Comparison of ENCODE assay signal across 1 cellular context in the genomic region with DNA sequence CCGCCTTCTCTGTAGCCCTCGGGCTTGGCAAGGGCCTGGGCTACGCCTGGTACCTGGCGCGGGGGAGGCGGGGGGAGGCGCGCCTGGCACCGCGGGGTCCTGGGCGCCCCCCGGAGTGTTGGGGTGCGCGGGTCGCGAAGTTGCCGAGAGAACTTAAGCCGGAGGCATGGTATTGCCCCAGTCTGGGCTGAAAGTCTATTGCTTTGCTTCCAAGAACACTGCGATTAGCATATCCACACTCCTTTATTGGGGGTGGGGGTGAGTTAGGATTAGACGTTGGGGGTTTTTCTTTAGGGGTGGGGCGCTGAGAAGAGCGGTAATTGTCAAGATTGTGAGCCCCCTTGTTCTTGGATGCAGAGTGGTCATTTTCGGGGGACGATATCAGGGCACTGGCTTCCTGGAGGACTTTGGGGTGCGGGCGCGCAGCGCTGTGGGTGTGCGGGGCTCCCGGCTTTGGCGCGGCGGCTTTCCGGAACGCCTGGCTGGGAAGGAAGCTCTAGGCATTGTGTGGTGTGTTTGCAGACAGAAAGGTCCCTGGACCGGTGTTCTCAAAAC.
TF ChIP-seq lines count a peak whose summit lies in the region.

No MANE protein-coding gene starts in this region.

TF ChIP-seq in HEK293, 187 proteins besides CTCF, POLR2A, EP300 and RAD21 (continued from another document and continues in another):
- TF ChIP-seq, protein P1, sequence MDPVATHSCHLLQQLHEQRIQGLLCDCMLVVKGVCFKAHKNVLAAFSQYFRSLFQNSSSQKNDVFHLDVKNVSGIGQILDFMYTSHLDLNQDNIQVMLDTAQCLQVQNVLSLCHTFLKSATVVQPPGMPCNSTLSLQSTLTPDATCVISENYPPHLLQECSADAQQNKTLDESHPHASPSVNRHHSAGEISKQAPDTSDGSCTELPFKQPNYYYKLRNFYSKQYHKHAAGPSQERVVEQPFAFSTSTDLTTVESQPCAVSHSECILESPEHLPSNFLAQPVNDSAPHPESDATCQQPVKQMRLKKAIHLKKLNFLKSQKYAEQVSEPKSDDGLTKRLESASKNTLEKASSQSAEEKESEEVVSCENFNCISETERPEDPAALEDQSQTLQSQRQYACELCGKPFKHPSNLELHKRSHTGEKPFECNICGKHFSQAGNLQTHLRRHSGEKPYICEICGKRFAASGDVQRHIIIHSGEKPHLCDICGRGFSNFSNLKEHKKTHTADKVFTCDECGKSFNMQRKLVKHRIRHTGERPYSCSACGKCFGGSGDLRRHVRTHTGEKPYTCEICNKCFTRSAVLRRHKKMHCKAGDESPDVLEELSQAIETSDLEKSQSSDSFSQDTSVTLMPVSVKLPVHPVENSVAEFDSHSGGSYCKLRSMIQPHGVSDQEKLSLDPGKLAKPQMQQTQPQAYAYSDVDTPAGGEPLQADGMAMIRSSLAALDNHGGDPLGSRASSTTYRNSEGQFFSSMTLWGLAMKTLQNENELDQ (tag by site-specific recombination; IDR thresholded peaks at IDR 0.05; ENCODE audit: low read depth) = no peak
- TF ChIP-seq TRIM28 (IDR thresholded peaks at IDR 0.05; ENCODE audit: borderline replicate concordance, low read length) (no peak), ZNF2 (tag by site-specific recombination; IDR thresholded peaks at IDR 0.05) (no peak), ZNF175 (tag by site-specific recombination; IDR thresholded peaks at IDR 0.05) (no peak), ZNF114 (tag by site-specific recombination; IDR thresholded peaks at IDR 0.05) (no peak), ZNF335 (tag by site-specific recombination; conservative IDR thresholded peaks at IDR 0.05) (peak; percentile 59; the same call in 1 of the 2 replicates), ZNF664 (tag by site-specific recombination; IDR thresholded peaks at IDR 0.05) (no peak), ZNF426 (tag by site-specific recombination; IDR thresholded peaks at IDR 0.05) (no peak), ZNF169 (tag by site-specific recombination; IDR thresholded peaks at IDR 0.05) (no peak), ZBTB8A (tag by site-specific recombination; IDR thresholded peaks at IDR 0.05) (peak; percentile 8; the same call in 1 of the 2 replicates), ZNF10 (tag by site-specific recombination; IDR thresholded peaks at IDR 0.05) (no peak), ZNF248 (tag by site-specific recombination; IDR thresholded peaks at IDR 0.05) (no peak), ZNF548 (tag by site-specific recombination; IDR thresholded peaks at IDR 0.05) (no peak), ZNF530 (tag by site-specific recombination; IDR thresholded peaks at IDR 0.05; ENCODE audit: low read depth) (no peak), ZNF629 (tag by site-specific recombination; IDR thresholded peaks at IDR 0.05) (no peak), ZNF843 (tag by site-specific recombination; IDR thresholded peaks at IDR 0.05) (no peak), GLIS2 (tag by site-specific recombination; IDR thresholded peaks at IDR 0.05) (peak; percentile 84), OSR2 (tag by site-specific recombination; IDR thresholded peaks at IDR 0.05) (no peak), ZNF549 (tag by site-specific recombination; IDR thresholded peaks at IDR 0.05) (no peak), ZNF423 (tag by site-specific recombination; IDR thresholded peaks at IDR 0.05) (no peak), ZNF140 (tag by site-specific recombination; IDR thresholded peaks at IDR 0.05) (no peak), ZNF24 (tag by site-specific recombination; IDR thresholded peaks at IDR 0.05) (no peak), ZNF221 (tag by site-specific recombination; IDR thresholded peaks at IDR 0.05; ENCODE audit: borderline replicate concordance) (no peak), ZSCAN16 (tag by site-specific recombination; IDR thresholded peaks at IDR 0.05) (no peak), FEZF1 (tag by site-specific recombination; IDR thresholded peaks at IDR 0.05) (no peak), ZNF112 (tag by site-specific recombination; IDR thresholded peaks at IDR 0.05) (no peak), ZNF404 (tag by site-specific recombination; IDR thresholded peaks at IDR 0.05) (no peak), SALL2 (tag by site-specific recombination; IDR thresholded peaks at IDR 0.05; ENCODE audit: borderline replicate concordance) (no peak), SETDB1 (IDR thresholded peaks at IDR 0.05; ENCODE audit: insufficient read length, low read length) (no peak), ZNF529 (tag by site-specific recombination; IDR thresholded peaks at IDR 0.05; ENCODE audit: insufficient replicate concordance) (no peak), ZFHX2 (tag by site-specific recombination; conservative IDR thresholded peaks at IDR 0.05) (peak; percentile 61; the same call in 1 of the 2 replicates), ZNF514 (tag by site-specific recombination; IDR thresholded peaks at IDR 0.05) (no peak), GLI2 (tag by site-specific recombination; IDR thresholded peaks at IDR 0.05; ENCODE audit: borderline replicate concordance, low read depth) (no peak), IKZF3 (tag by site-specific recombination; IDR thresholded peaks at IDR 0.05) (no peak), TCF7L2 (IDR thresholded peaks at IDR 0.05; ENCODE audit: borderline replicate concordance, low read depth, low read length) (no peak), ZNF658 (tag by site-specific recombination; IDR thresholded peaks at IDR 0.05) (no peak), ZNF585B (tag by site-specific recombination; IDR thresholded peaks at IDR 0.05) (no peak), SP3 (tag by site-specific recombination; IDR thresholded peaks at IDR 0.05) (no peak), ZNF521 (tag by site-specific recombination; IDR thresholded peaks at IDR 0.05) (no peak), KLF8 (tag by site-specific recombination; IDR thresholded peaks at IDR 0.05) (no peak; the same call in 1 of the 2 replicates), ZNF23 (tag by site-specific recombination; IDR thresholded peaks at IDR 0.05; ENCODE audit: borderline replicate concordance) (no peak), ZIC2 (tag by site-specific recombination; IDR thresholded peaks at IDR 0.05) (peak; percentile 36), ZNF292 (tag by site-specific recombination; IDR thresholded peaks at IDR 0.05; ENCODE audit: borderline replicate concordance, low read depth) (no peak), ZNF266 (tag by site-specific recombination; IDR thresholded peaks at IDR 0.05; ENCODE audit: low read depth) (no peak)
- TF ChIP-seq, protein P2, sequence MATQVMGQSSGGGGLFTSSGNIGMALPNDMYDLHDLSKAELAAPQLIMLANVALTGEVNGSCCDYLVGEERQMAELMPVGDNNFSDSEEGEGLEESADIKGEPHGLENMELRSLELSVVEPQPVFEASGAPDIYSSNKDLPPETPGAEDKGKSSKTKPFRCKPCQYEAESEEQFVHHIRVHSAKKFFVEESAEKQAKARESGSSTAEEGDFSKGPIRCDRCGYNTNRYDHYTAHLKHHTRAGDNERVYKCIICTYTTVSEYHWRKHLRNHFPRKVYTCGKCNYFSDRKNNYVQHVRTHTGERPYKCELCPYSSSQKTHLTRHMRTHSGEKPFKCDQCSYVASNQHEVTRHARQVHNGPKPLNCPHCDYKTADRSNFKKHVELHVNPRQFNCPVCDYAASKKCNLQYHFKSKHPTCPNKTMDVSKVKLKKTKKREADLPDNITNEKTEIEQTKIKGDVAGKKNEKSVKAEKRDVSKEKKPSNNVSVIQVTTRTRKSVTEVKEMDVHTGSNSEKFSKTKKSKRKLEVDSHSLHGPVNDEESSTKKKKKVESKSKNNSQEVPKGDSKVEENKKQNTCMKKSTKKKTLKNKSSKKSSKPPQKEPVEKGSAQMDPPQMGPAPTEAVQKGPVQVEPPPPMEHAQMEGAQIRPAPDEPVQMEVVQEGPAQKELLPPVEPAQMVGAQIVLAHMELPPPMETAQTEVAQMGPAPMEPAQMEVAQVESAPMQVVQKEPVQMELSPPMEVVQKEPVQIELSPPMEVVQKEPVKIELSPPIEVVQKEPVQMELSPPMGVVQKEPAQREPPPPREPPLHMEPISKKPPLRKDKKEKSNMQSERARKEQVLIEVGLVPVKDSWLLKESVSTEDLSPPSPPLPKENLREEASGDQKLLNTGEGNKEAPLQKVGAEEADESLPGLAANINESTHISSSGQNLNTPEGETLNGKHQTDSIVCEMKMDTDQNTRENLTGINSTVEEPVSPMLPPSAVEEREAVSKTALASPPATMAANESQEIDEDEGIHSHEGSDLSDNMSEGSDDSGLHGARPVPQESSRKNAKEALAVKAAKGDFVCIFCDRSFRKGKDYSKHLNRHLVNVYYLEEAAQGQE (tag by site-specific recombination; IDR thresholded peaks at IDR 0.05) = no peak
- TF ChIP-seq, protein P3, sequence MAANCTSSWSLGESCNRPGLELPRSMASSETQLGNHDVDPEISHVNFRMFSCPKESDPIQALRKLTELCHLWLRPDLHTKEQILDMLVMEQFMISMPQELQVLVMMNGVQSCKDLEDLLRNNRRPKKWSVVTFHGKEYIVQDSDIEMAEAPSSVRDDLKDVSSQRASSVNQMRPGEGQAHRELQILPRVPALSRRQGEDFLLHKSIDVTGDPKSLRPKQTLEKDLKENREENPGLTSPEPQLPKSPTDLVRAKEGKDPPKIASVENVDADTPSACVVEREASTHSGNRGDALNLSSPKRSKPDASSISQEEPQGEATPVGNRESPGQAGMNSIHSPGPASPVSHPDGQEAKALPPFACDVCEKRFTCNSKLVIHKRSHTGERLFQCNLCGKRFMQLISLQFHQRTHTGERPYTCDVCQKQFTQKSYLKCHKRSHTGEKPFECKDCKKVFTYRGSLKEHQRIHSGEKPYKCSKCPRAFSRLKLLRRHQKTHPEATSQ (tag by site-specific recombination; IDR thresholded peaks at IDR 0.05) = no peak
- TF ChIP-seq, protein P4, sequence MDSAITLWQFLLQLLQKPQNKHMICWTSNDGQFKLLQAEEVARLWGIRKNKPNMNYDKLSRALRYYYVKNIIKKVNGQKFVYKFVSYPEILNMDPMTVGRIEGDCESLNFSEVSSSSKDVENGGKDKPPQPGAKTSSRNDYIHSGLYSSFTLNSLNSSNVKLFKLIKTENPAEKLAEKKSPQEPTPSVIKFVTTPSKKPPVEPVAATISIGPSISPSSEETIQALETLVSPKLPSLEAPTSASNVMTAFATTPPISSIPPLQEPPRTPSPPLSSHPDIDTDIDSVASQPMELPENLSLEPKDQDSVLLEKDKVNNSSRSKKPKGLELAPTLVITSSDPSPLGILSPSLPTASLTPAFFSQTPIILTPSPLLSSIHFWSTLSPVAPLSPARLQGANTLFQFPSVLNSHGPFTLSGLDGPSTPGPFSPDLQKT (IDR thresholded peaks at IDR 0.05; ENCODE audit: borderline replicate concordance, low read depth, low read length) = no peak
- TF ChIP-seq, protein P5, sequence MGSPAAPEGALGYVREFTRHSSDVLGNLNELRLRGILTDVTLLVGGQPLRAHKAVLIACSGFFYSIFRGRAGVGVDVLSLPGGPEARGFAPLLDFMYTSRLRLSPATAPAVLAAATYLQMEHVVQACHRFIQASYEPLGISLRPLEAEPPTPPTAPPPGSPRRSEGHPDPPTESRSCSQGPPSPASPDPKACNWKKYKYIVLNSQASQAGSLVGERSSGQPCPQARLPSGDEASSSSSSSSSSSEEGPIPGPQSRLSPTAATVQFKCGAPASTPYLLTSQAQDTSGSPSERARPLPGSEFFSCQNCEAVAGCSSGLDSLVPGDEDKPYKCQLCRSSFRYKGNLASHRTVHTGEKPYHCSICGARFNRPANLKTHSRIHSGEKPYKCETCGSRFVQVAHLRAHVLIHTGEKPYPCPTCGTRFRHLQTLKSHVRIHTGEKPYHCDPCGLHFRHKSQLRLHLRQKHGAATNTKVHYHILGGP (tag by site-specific recombination; IDR thresholded peaks at IDR 0.05) = no peak
- TF ChIP-seq, protein P6, sequence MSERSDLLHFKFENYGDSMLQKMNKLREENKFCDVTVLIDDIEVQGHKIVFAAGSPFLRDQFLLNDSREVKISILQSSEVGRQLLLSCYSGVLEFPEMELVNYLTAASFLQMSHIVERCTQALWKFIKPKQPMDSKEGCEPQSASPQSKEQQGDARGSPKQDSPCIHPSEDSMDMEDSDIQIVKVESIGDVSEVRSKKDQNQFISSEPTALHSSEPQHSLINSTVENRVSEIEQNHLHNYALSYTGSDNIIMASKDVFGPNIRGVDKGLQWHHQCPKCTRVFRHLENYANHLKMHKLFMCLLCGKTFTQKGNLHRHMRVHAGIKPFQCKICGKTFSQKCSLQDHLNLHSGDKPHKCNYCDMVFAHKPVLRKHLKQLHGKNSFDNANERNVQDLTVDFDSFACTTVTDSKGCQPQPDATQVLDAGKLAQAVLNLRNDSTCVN (tag by site-specific recombination; optimal IDR thresholded peaks at IDR 0.05) = peak; percentile 33
- TF ChIP-seq, protein P7, sequence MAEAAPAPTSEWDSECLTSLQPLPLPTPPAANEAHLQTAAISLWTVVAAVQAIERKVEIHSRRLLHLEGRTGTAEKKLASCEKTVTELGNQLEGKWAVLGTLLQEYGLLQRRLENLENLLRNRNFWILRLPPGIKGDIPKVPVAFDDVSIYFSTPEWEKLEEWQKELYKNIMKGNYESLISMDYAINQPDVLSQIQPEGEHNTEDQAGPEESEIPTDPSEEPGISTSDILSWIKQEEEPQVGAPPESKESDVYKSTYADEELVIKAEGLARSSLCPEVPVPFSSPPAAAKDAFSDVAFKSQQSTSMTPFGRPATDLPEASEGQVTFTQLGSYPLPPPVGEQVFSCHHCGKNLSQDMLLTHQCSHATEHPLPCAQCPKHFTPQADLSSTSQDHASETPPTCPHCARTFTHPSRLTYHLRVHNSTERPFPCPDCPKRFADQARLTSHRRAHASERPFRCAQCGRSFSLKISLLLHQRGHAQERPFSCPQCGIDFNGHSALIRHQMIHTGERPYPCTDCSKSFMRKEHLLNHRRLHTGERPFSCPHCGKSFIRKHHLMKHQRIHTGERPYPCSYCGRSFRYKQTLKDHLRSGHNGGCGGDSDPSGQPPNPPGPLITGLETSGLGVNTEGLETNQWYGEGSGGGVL (tag by site-specific recombination; IDR thresholded peaks at IDR 0.05) = no peak
- TF ChIP-seq, protein P8, sequence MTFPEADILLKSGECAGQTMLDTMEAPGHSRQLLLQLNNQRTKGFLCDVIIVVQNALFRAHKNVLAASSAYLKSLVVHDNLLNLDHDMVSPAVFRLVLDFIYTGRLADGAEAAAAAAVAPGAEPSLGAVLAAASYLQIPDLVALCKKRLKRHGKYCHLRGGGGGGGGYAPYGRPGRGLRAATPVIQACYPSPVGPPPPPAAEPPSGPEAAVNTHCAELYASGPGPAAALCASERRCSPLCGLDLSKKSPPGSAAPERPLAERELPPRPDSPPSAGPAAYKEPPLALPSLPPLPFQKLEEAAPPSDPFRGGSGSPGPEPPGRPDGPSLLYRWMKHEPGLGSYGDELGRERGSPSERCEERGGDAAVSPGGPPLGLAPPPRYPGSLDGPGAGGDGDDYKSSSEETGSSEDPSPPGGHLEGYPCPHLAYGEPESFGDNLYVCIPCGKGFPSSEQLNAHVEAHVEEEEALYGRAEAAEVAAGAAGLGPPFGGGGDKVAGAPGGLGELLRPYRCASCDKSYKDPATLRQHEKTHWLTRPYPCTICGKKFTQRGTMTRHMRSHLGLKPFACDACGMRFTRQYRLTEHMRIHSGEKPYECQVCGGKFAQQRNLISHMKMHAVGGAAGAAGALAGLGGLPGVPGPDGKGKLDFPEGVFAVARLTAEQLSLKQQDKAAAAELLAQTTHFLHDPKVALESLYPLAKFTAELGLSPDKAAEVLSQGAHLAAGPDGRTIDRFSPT (tag by site-specific recombination; IDR thresholded peaks at IDR 0.05) = peak; percentile 66; the same call in 1 of the 2 replicates
- TF ChIP-seq, protein P9, sequence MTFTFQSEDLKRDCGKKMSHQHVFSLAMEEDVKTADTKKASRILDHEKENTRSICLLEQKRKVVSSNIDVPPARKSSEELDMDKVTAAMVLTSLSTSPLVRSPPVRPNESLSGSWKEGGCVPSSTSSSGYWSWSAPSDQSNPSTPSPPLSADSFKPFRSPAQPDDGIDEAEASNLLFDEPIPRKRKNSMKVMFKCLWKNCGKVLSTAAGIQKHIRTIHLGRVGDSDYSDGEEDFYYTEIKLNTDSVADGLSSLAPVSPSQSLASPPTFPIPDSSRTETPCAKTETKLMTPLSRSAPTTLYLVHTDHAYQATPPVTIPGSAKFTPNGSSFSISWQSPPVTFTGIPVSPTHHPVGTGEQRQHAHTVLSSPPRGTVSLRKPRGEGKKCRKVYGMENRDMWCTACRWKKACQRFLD (tag by site-specific recombination; IDR thresholded peaks at IDR 0.05) = no peak
